ENCODE assay signal across 13 cellular contexts in the genomic region with DNA sequence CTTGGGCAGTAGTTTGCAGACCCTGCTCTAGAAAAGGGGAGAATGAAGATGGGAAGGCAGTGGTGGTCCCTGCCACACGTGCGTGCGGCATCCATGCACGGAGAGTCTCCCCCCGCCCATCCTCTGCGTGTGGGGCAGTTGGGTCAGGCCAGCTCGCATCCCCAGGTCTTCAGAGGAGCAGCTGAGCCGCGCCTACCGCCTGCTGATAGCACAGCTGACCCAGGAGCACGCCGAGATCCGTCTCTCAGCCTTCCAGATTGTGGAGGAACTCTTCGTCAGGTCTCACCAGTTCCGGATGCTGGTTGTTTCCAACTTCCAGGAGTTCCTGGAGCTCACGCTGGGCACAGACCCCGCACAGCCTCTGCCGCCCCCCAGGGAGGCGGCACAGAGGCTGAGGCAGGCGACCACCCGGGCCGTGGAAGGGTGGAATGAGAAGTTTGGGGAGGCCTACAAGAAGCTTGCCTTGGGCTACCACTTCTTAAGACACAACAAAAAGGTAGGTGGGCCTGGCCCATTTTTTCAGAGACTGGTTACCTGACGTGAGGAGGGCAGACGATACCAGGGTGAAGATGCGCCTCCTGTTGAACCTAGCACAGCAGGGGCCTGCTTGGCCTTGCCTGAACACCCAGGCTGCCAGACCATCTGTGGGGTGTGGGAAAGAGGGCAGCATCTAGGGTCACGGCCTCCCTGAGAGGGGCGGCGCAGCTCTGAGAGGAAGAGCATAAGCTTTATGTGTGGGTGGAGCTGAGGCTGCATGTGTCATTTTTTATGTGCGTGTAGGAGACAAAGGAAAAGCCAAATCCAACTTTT. TPM values are rescaled to one million over a fixed set of nuclear protein-coding genes. Genes with fewer than 3 reads are reported as not detected.
A peak's percentile ranks its signal among the peaks of the same experiment; 100 is the strongest.
DNase-seq lines count a peak whose midpoint lies in the region; ATAC-seq and TF ChIP-seq lines count a peak whose summit lies in the region.
"Had no signal": no experiment of that assay in that cellular context is flagged by ENCODE, and none has a peak within 500 bp of the region (broad histone marks: within the 10 kb centered on the region; RNA-seq: fewer than 3 reads in every experiment).

No MANE protein-coding gene starts in this region.

- no peak for TF ChIP-seq CTCF in natural killer cell (IDR thresholded peaks at IDR 0.05)
- TF ChIP-seq CTCF in fibroblast of villous mesenchyme (IDR thresholded peaks at IDR 0.05; ENCODE audit: insufficient read depth, low read depth, low read length) = no peak

- H3K4me3 ChIP-seq in fibroblast of villous mesenchyme (ENCODE audit: low read depth, low read length) (no peak overlapping the region), MG63 (no peak overlapping the region)

- H3K9me3 Mint-ChIP-seq in natural killer cell = no peaks in the 10 kb centered on the region
- no peaks in the 10 kb centered on the region for H3K9me3 Mint-ChIP-seq in natural killer cell treated with Interleukin-12 subunit alpha and Interleukin-12 subunit beta and Interleukin-15 and Interleukin-18, amount 100 ng/mL, for 72 hours

- no peaks in the 10 kb centered on the region for H3K27me3 ChIP-seq in MG63
- H3K27me3 ChIP-seq: BE2C had no signal

- ATAC-seq in natural killer cell = no peak
- ATAC-seq in natural killer cell treated with Interleukin-12 subunit alpha and Interleukin-12 subunit beta and Interleukin-15 and Interleukin-18, amount 100 ng/mL, for 72 hours = no peak
- no peak for ATAC-seq in T-helper 17 cell
- no peak for ATAC-seq in HG03025 (IDR thresholded peaks at IDR 0.05; ENCODE audit: low FRiP score, unreplicated experiment)

- H3K4me1 Mint-ChIP-seq in natural killer cell = peaks cover 39% of the 10 kb centered on the region in 2 donors
- peaks cover 25 to 34% of the 10 kb centered on the region in 2 donors for H3K4me1 Mint-ChIP-seq in natural killer cell treated with Interleukin-12 subunit alpha and Interleukin-12 subunit beta and Interleukin-15 and Interleukin-18, amount 100 ng/mL, for 72 hours (ENCODE audit: low read depth in 2 of 2)
- H3K4me1 Mint-ChIP-seq in T-helper 17 cell = peaks cover 26% of the 10 kb centered on the region

- intact Hi-C loops in natural killer cell (cut with micrococcal nuclease) = loop anchor here (5.0 to 10.0 kb wide), 3 partner anchors 62 to 607 kb away; a partner anchor contains a TSS

- no peaks in the 10 kb centered on the region for H3K9me3 ChIP-seq in T-helper 17 cell (ENCODE audit: control insufficient read depth, low read length, poor library complexity, severe bottlenecking)
- no peaks in the 10 kb centered on the region for H3K9me3 ChIP-seq in MG63
- H3K9me3 ChIP-seq: BE2C had no signal

- H3K36me3 Mint-ChIP-seq in natural killer cell (no peaks in the 10 kb centered on the region), T-helper 17 cell (ENCODE audit: low read depth) (no peaks in the 10 kb centered on the region)
- H3K36me3 Mint-ChIP-seq in natural killer cell treated with Interleukin-12 subunit alpha and Interleukin-12 subunit beta and Interleukin-15 and Interleukin-18, amount 100 ng/mL, for 72 hours = no peaks in the 10 kb centered on the region

- peak overlapping the region; percentile 25 for H3K4me3 Mint-ChIP-seq in natural killer cell
- H3K4me3 Mint-ChIP-seq in natural killer cell treated with Interleukin-12 subunit alpha and Interleukin-12 subunit beta and Interleukin-15 and Interleukin-18, amount 100 ng/mL, for 72 hours = no peak overlapping the region
- H3K4me3 Mint-ChIP-seq in T-helper 17 cell = peak overlapping the region; percentile 53

- H3K36me3 ChIP-seq in MG63 = no peaks in the 10 kb centered on the region
- H3K36me3 ChIP-seq: BE2C had no signal

- H3K27me3 Mint-ChIP-seq in natural killer cell (ENCODE audit: low read depth in 2 of 2) (no peaks in the 10 kb centered on the region), T-helper 17 cell (no peaks in the 10 kb centered on the region)
- no peaks in the 10 kb centered on the region for H3K27me3 Mint-ChIP-seq in natural killer cell treated with Interleukin-12 subunit alpha and Interleukin-12 subunit beta and Interleukin-15 and Interleukin-18, amount 100 ng/mL, for 72 hours

- H3K27ac Mint-ChIP-seq in natural killer cell = peak overlapping the region; percentile 29 to 89
- no peak overlapping the region for H3K27ac Mint-ChIP-seq in natural killer cell treated with Interleukin-12 subunit alpha and Interleukin-12 subunit beta and Interleukin-15 and Interleukin-18, amount 100 ng/mL, for 72 hours
- peak overlapping the region; percentile 89 for H3K27ac Mint-ChIP-seq in T-helper 17 cell

- DNase-seq in natural killer cell (no peak), T-helper 17 cell (no peak), fibroblast of villous mesenchyme (ENCODE audit: low read depth) (peak; percentile 2), MG63 (no peak), nucleus accumbens (lab: John Stamatoyannopoulos, UW) (no peak)
- DNase-seq in natural killer cell treated with Interleukin-12 subunit alpha and Interleukin-12 subunit beta and Interleukin-15 and Interleukin-18, amount 100 ng/mL, for 72 hours (ENCODE audit: low spot score) = no peak
- DNase-seq: activated effector memory CD4-positive, alpha-beta T cell treated with Interleukin-2 at 50 U/mL for 16 hours; BE2C; trophoblast cell had no signal

RNA-seq across cellular contexts. Expression of a gene that starts 2.6 kb away (rescaled TPM):
- 10 to 100 TPM; 48.0 to 59.4 (median 56.4) TPM for total RNA-seq in natural killer cell
- total RNA-seq in natural killer cell treated with Interleukin-12 subunit alpha and Interleukin-12 subunit beta and Interleukin-15 and Interleukin-18, amount 100 ng/mL, for 72 hours = 10 to 100 TPM; 19.6 to 25.1 TPM
- total RNA-seq in T-helper 17 cell = 10 to 100 TPM; 36.0 to 37.1 TPM
- 10.8 and 13.9 TPM in 2 replicates for total RNA-seq in fibroblast of villous mesenchyme
- 1.2 and 5.3 TPM in 2 replicates for total RNA-seq in MG63 (2014; rRNA removed; shearing (Covaris generic); ENCODE audit: low replicate concordance)

RNA-seq across cellular contexts. Expression of a gene that starts 56.7 kb away (rescaled TPM):
- total RNA-seq in natural killer cell (not detected), T-helper 17 cell (not detected), fibroblast of villous mesenchyme (not detected in 2 replicates)
- total RNA-seq in natural killer cell treated with Interleukin-12 subunit alpha and Interleukin-12 subunit beta and Interleukin-15 and Interleukin-18, amount 100 ng/mL, for 72 hours = not detected
- total RNA-seq in MG63 (2014; rRNA removed; shearing (Covaris generic); ENCODE audit: low replicate concordance) = not detected in 2 replicates
- total RNA-seq: endothelial cell of umbilical vein, mucosa of gallbladder, pulmonary artery endothelial cell had no signal

RNA-seq across cellular contexts. Expression of a gene that starts 59.9 kb away (rescaled TPM):
- total RNA-seq in natural killer cell (10 to 100 TPM; 63.5 to 89.2 (median 64.0) TPM), T-helper 17 cell (10 to 100 TPM; 46.9 to 75.8 TPM), fibroblast of villous mesenchyme (59.6 and 60.2 TPM in 2 replicates)
- total RNA-seq in natural killer cell treated with Interleukin-12 subunit alpha and Interleukin-12 subunit beta and Interleukin-15 and Interleukin-18, amount 100 ng/mL, for 72 hours = 10 to 100 TPM; 60.1 to 93.7 TPM
- total RNA-seq in MG63 (2014; rRNA removed; shearing (Covaris generic); ENCODE audit: low replicate concordance) = 29.3 and 30.2 TPM in 2 replicates

Comparison
In these comparisons a context has a peak if more than half of its experiments do, and no peak if none do; other contexts are left out.
1. H3K27ac Mint-ChIP-seq: peak in natural killer cell (2 of 2) and T-helper 17 cell (single experiment); none in natural killer cell treated with Interleukin-12 subunit alpha and Interleukin-12 subunit beta and Interleukin-15 and Interleukin-18, amount 100 ng/mL, for 72 hours (0 of 2).